ENCODE assay signal across 22 cellular contexts in the genomic region with DNA sequence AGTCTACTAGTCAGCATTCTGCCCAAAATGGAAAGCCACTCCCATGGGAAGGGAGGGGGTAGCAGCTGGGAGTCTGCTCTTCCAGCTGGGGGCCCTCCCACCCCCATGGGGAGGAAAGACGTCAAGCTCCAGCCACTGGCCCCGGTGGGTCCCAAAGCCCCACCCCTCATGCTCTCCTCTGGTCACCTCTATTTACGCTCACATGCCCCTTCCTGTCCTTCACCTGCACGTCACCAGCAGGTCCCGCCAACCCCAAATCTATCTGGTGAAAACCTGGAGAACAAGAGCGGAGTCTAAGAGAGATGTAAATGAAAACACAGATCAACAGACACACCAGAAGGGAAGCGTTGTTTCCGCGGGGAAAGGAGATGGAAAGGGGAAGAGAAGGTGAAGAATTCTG. TPM values are rescaled to one million over a fixed set of nuclear protein-coding genes. Genes with fewer than 3 reads are reported as not detected.
DNase-seq lines count a peak whose midpoint lies in the region; ATAC-seq, FAIRE-seq and TF ChIP-seq lines count a peak whose summit lies in the region.
"Had no signal": no experiment of that assay in that cellular context is flagged by ENCODE, and none has a peak within 500 bp of the region (broad histone marks: within the 10 kb centered on the region; RNA-seq: fewer than 3 reads in every experiment).

No MANE protein-coding gene starts in this region.

- no peaks in the 10 kb centered on the region for H3K9me3 ChIP-seq in right atrium auricular region

- no peak for ATAC-seq in left cardiac atrium
- ATAC-seq: activated CD8-positive, alpha-beta T cell treated with anti-CD3 and anti-CD28 coated beads, Interleukin-2, amount 10 ng/mL, durations not matched to agents 7 days and 5 days had no signal

- no peak for TF ChIP-seq CTCF in right atrium auricular region (IDR thresholded peaks at IDR 0.05)

- DNase-seq in right atrium auricular region (ENCODE audit: low spot score) (peak; percentile 32), left cardiac atrium (no peak), NCI-H69 (lab: John Stamatoyannopoulos, UW) (peak; percentile 23), islet precursor cell (peak; percentile 24), urothelium cell line (ENCODE audit: low spot score) (peak; percentile 17), NCI-H187 (lab: John Stamatoyannopoulos, UW) (no peak), DMS 273 (lab: John Stamatoyannopoulos, UW; ENCODE audit: unreplicated experiment) (no peak), NCI-H1930 (lab: John Stamatoyannopoulos, UW) (no peak)
- DNase-seq: activated B cell treated with CpG ODN at 0.5 μM for 24 hours; activated CD8-positive, alpha-beta T cell treated with anti-CD3 and anti-CD28 coated beads, Interleukin-2, amount 10 ng/mL, durations not matched to agents 7 days and 5 days; activated naive CD4-positive, alpha-beta T cell treated with anti-CD3 and anti-CD28 coated beads, Interleukin-2, amount 50 U/mL, for 16 hours; anterior cingulate cortex; CD8-positive, alpha-beta memory T cell; DMS79; NCI-H1092; NCI-H524; small intestine; stimulated activated naive CD4-positive, alpha-beta T cell treated with Interleukin-2 at 50 U/mL for 16 hours had no signal

- H3K27me3 ChIP-seq in right atrium auricular region, result no peaks in the 10 kb centered on the region
- H3K27me3 ChIP-seq: cardiac muscle cell had no signal

- no peak for FAIRE-seq in urothelium cell line (lab: Jason Lieb, UNC)
- FAIRE-seq: endometrium, small intestine had no signal

- no peak overlapping the region for H3K4me3 ChIP-seq in right atrium auricular region
- H3K4me3 ChIP-seq: cardiac muscle cell, SK-N-MC, thoracic aorta had no signal

- intact Hi-C loops in left cardiac atrium (cut with DNase I), result loop anchor here (5.0 kb wide), 1 partner anchor 437 kb away; no protein-coding TSS in a partner anchor

- H3K27ac ChIP-seq in right atrium auricular region, result no peak overlapping the region
- H3K27ac ChIP-seq: cardiac muscle cell, SK-N-MC, thoracic aorta had no signal

- peaks cover 0 to 6% of the 10 kb centered on the region in 2 donors for H3K4me1 ChIP-seq in right atrium auricular region

- H3K36me3 ChIP-seq in right atrium auricular region, result peaks cover 19% of the 10 kb centered on the region
- H3K36me3 ChIP-seq: cardiac muscle cell had no signal

RNA-seq across cellular contexts. Expression of a gene that starts 30.0 kb away (rescaled TPM):
- not detected for total RNA-seq in right atrium auricular region
- total RNA-seq in left cardiac atrium, result under 1 TPM in 1 of 2 donors, not detected in 1; 0.47 TPM
- total RNA-seq: cardiac muscle cell had no signal

RNA-seq across cellular contexts. Expression of a gene that starts 59.5 kb away (rescaled TPM):
- total RNA-seq in right atrium auricular region (10 to 100 TPM; 12.5 to 16.7 TPM), left cardiac atrium (10 to 100 TPM; 28.3 to 60.3 TPM)

Comparison
In these comparisons a context has a peak if more than half of its experiments do, and no peak if none do; other contexts are left out.
1. DNase-seq: peak in right atrium auricular region (single experiment), NCI-H69 (single experiment), islet precursor cell (single experiment) and urothelium cell line (single experiment); none in left cardiac atrium (single experiment), NCI-H187 (0 of 2), DMS 273 (single experiment) and NCI-H1930 (0 of 2).